8 cellular contexts compared by ENCODE assay signal in the genomic region with DNA sequence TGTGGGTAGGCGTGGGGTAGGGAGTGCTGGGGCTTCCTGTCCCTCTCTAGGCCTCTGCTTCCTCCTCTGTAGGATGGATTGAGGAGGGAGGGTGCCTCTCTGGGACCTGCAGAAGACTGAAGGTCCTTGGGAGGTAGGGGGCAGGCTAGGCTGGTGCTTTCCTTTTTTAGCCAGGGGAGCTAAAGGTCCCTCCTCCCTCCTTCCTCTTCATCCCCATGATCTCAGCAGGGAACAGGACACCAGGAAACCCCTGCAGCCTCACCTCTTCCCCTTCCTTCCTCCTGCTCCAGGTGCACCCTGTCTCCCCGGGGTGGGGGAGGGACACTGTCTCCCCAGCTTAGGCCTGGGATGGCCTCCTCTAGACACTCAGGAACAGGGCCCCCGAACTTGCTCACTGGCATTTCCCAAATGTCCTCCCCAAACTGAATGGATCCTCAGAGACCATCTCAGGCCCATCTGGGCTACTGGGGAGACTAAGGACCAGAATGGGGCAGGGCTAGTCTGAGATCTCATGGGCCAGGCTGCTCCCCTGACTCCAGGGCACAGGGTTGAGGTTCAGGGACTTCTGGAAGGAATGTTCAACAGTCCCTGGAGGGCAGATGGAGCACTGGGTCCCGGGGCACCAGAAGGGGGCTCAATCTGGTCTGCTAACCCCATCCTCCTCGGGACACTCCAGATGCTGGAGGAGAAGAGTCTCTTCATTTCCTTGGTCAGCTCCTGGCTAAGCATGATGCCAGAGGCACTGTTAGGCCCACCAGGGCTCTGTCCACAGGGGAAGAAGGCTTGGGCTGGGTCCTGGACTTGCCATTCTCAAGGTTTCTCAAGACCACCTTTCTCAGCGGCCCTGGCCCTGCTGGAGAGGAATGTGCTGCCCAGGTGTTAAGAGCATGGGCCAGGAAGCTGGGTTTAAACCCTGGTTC. TPM values are rescaled to one million over a fixed set of nuclear protein-coding genes. Genes with fewer than 3 reads are reported as not detected.
A peak's percentile ranks its signal among the peaks of the same experiment; 100 is the strongest.
DNase-seq lines count a peak whose midpoint lies in the region; ATAC-seq and TF ChIP-seq lines count a peak whose summit lies in the region.

No MANE protein-coding gene starts in this region.

- H3K79me2 ChIP-seq in GM23338 (replicated peaks; ENCODE audit: insufficient read depth), result no peaks in the 10 kb centered on the region

- H4K20me1 ChIP-seq in GM23338 (replicated peaks; ENCODE audit: insufficient read depth), result no peaks in the 10 kb centered on the region

- H3F3A ChIP-seq in GM23338 (replicated peaks; ENCODE audit: low read depth), result peaks cover 4% of the 10 kb centered on the region; the same call in 1 of the 2 replicates

- DNase-seq in GM23338 (ENCODE audit: low spot score) (no peak), T-cell (no peak), glutamatergic neuron (no peak), skeletal muscle cell (ENCODE audit: low read depth) (no peak), DMS153 (lab: John Stamatoyannopoulos, UW) (no peak)

- peaks cover 14% of the 10 kb centered on the region for H3K4me1 ChIP-seq in GM23338 (ENCODE audit: insufficient read depth)

- H3K27ac Mint-ChIP-seq in GM23338, result no peak overlapping the region
- H3K27ac Mint-ChIP-seq in T-cell, result peak overlapping the region; percentile 95
- no peak overlapping the region for H3K27ac Mint-ChIP-seq in glutamatergic neuron (ENCODE audit: unreplicated experiment)

- peak in 1 of 2 experiments; percentile 41; a peak in 2 of 4 replicates for TF ChIP-seq CTCF in GM23338 (conservative IDR thresholded peaks at IDR 0.05; ENCODE audit: low read depth in 2 of 2)
- TF ChIP-seq CTCF in glutamatergic neuron (IDR thresholded peaks at IDR 0.05; ENCODE audit: partially characterized antibody, unreplicated experiment), result no peak

- H3K9me3 Mint-ChIP-seq in GM23338 (no peaks in the 10 kb centered on the region), T-cell (no peaks in the 10 kb centered on the region), glutamatergic neuron (ENCODE audit: unreplicated experiment) (peaks cover 10% of the 10 kb centered on the region)

- H3K9me2 ChIP-seq in GM23338 (ENCODE audit: insufficient read depth), result no peaks in the 10 kb centered on the region

- CTCF ChIA-PET in T-cell (lab: Charles Lee), result interaction anchor here (0.6 to 2.8 kb wide), 11 partner anchors 14 to 255 kb away, joined by 3 to 31 read pairs (median 4); partner anchors contain the start of genes CDK9 (in 2 of the 2) and TOR2A (in 2 of the 2)

- H3K36me3 Mint-ChIP-seq in GM23338 (ENCODE audit: low read depth) (no peaks in the 10 kb centered on the region; the same call in 2 of the 3 replicates), T-cell (peaks cover 25% of the 10 kb centered on the region), glutamatergic neuron (ENCODE audit: unreplicated experiment) (no peaks in the 10 kb centered on the region)

- H2AFZ ChIP-seq in GM23338, result peak overlapping the region; percentile 94

- POLR2A ChIA-PET in T-cell (lab: Charles Lee), result interaction anchor here in 1 of 2 donors (0.5 to 0.6 kb wide), 3 partner anchors 9 to 85 kb away, joined by 3 to 6 read pairs (median 4); no protein-coding TSS in a partner anchor

- peak overlapping the region; percentile 85 for H3K4me2 ChIP-seq in GM23338

- peak overlapping the region; percentile 82 for H3K4me3 ChIP-seq in GM23338
- H3K4me3 ChIP-seq in skeletal muscle cell (ENCODE audit: low read depth, low read length), result peak overlapping the region; percentile 53

- H3K4me1 Mint-ChIP-seq in GM23338 (peaks cover 28% of the 10 kb centered on the region), T-cell (peaks cover 79 to 85% (median 80%) of the 10 kb centered on the region in 3 donors), glutamatergic neuron (ENCODE audit: low read depth, unreplicated experiment) (peaks cover 27% of the 10 kb centered on the region)

- no peaks in the 10 kb centered on the region for H3K27me3 ChIP-seq in GM23338 (ENCODE audit: insufficient read depth)

- H3K4me3 Mint-ChIP-seq in GM23338 (peak overlapping the region; percentile 76), T-cell (peak overlapping the region; percentile 86 to 89 (median 87)), glutamatergic neuron (ENCODE audit: unreplicated experiment) (peak overlapping the region; percentile 76)

- peak; percentile 5 for ATAC-seq in GM23338
- ATAC-seq in T-cell (replicated peaks in 1 of 4), result no peak
- no peak for ATAC-seq in GM19463 (IDR thresholded peaks at IDR 0.05; ENCODE audit: unreplicated experiment)
- ATAC-seq in activated CD4-positive, CD25-positive, alpha-beta regulatory T cell treated with anti-CD3 and anti-CD28 coated beads, Interleukin-2, amount 50 U/mL, for 24 hours, result no peak
- ATAC-seq in GM19324 (IDR thresholded peaks at IDR 0.05; ENCODE audit: low FRiP score, unreplicated experiment), result no peak

- H3K36me3 ChIP-seq in GM23338 (ENCODE audit: insufficient read depth), result no peaks in the 10 kb centered on the region

- H3K27ac ChIP-seq in GM23338 (ENCODE audit: low read depth), result no peak overlapping the region; the same call in 1 of the 2 replicates

- H3K27me3 Mint-ChIP-seq in GM23338 (ENCODE audit: insufficient read depth, low read depth, poor library complexity) (peaks cover 20% of the 10 kb centered on the region), T-cell (no peaks in the 10 kb centered on the region), glutamatergic neuron (ENCODE audit: unreplicated experiment) (peaks cover 13% of the 10 kb centered on the region)

TF ChIP-seq in GM23338, 12 proteins besides CTCF, POLR2A, EP300 and RAD21 (continues in another document):
- TF ChIP-seq ZNF331 (CRISPR knock-in tag; IDR thresholded peaks at IDR 0.05; ENCODE audit: low read depth), result no peak
- TF ChIP-seq POLR2AphosphoS5 (IDR thresholded peaks at IDR 0.05; ENCODE audit: low read depth), result no peak
- TF ChIP-seq ZNF114 (CRISPR knock-in tag; IDR thresholded peaks at IDR 0.05), result no peak
- TF ChIP-seq EZH2phosphoT487 (IDR thresholded peaks at IDR 0.05; ENCODE audit: unreplicated experiment), result no peak

RNA-seq across cellular contexts. Expression of gene SH2D3C, which starts 8.2 kb away (rescaled TPM):
- total RNA-seq in GM23338 (2014; rRNA removed; shearing (Covaris generic)), result 4.5 and 7.3 TPM in 2 replicates
- 4.2 and 4.4 TPM in 2 replicates for polyA plus RNA-seq in GM23338 (2016; fragmentation: Nextera tagmentation; extraction: Ambion mirVana)
- total RNA-seq in T-cell (10 to 100 TPM; 31.6 to 48.7 (median 47.7) TPM), glutamatergic neuron (ENCODE audit: unreplicated experiment) (71.7 TPM)

RNA-seq across cellular contexts. Expression of gene CDK9, which starts 15.6 kb away (rescaled TPM):
- 63.9 and 84.3 TPM in 2 replicates for total RNA-seq in GM23338 (2014; rRNA removed; shearing (Covaris generic))
- polyA plus RNA-seq in GM23338 (2016; fragmentation: Nextera tagmentation; extraction: Ambion mirVana), result 49.7 and 58.5 TPM in 2 replicates
- total RNA-seq in T-cell (100 to 1,000 TPM; 108 to 159 (median 147) TPM), glutamatergic neuron (ENCODE audit: unreplicated experiment) (83.9 TPM)

RNA-seq across cellular contexts. Expression of gene FPGS, which starts 32.4 kb away (rescaled TPM):
- total RNA-seq in GM23338 (2014; rRNA removed; shearing (Covaris generic)), result 87.2 and 92.4 TPM in 2 replicates
- 40.7 and 43.5 TPM in 2 replicates for polyA plus RNA-seq in GM23338 (2016; fragmentation: Nextera tagmentation; extraction: Ambion mirVana)
- total RNA-seq in T-cell, result 100 to 1,000 TPM in 3 of 5 donors, 10 to 100 TPM in 2; 78.4 to 151 (median 139) TPM
- total RNA-seq in glutamatergic neuron (ENCODE audit: unreplicated experiment), result 44.2 TPM

RNA-seq across cellular contexts. Expression of gene TOR2A, which starts 35.2 kb away (rescaled TPM):
- 21.1 and 23.5 TPM in 2 replicates for total RNA-seq in GM23338 (2014; rRNA removed; shearing (Covaris generic))
- polyA plus RNA-seq in GM23338 (2016; fragmentation: Nextera tagmentation; extraction: Ambion mirVana), result 14.4 TPM in 2 replicates
- total RNA-seq in T-cell (10 to 100 TPM in 3 of 5 donors, 1 to 10 TPM in 2; 7.7 to 18.4 (median 15.5) TPM), glutamatergic neuron (ENCODE audit: unreplicated experiment) (27.5 TPM)

RNA-seq across cellular contexts. Expression of gene TTC16, which starts 54.4 kb away (rescaled TPM):
- not detected in 2 replicates for total RNA-seq in GM23338 (2014; rRNA removed; shearing (Covaris generic))
- polyA plus RNA-seq in GM23338 (2016; fragmentation: Nextera tagmentation; extraction: Ambion mirVana), result not detected in 2 replicates
- 10 to 100 TPM in 1 of 5 donors, 1 to 10 TPM in 4; 4.6 to 31.8 (median 6.2) TPM for total RNA-seq in T-cell
- total RNA-seq in glutamatergic neuron (ENCODE audit: unreplicated experiment), result not detected

Comparison
In these comparisons a context has a peak if more than half of its experiments do, and no peak if none do; other contexts are left out.
1. H3K27ac Mint-ChIP-seq: peak in T-cell (2 of 2); none in GM23338 (single experiment) and glutamatergic neuron (single experiment).
2. Peak in every context shown above with its lines, with median percentiles within 50 percentile points of each other: H3K4me3 Mint-ChIP-seq.